Comparison of ENCODE assay signal across 8 cellular contexts in the genomic region with DNA sequence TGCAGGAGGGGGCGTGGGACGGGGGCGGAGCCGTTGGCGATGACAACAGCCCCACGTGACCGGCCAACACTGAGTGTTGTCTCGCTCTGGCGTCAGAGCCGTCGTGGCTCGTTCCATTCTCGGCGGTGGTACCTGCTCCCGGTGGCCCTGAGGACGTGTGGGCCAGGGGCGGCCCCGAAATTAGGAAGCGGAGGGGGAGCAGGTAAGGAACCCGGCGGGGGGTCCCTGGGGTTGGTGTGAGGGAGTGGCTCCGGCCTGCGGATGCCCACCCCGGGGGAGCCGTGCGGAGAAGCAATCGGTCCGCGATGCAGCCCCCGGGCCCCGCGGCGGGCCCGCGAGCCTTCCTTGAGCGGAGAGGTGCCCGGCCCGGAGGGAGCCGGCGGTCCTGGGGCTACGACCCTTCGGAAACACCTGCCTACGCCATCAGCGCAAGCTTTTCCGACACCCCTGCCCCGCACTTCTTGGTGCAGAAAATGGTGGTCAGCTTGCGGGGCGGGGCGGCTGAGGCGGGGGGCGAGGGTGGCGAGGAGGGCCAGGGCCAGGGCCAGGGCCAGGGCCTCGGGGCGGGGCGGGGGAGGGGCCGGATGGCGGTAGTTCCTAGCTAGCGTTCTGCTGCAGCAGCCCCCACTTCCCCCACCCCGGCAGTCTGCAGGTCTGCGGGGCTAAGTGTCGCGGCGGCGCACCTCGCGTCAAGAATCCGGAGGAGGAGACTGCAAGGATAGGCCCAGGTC. TPM values are rescaled to one million over a fixed set of nuclear protein-coding genes. Genes with fewer than 3 reads are reported as not detected.
A peak's percentile ranks its signal among the peaks of the same experiment; 100 is the strongest.
DNase-seq lines count a peak whose midpoint lies in the region; ATAC-seq and TF ChIP-seq lines count a peak whose summit lies in the region.

A gene with protein sequence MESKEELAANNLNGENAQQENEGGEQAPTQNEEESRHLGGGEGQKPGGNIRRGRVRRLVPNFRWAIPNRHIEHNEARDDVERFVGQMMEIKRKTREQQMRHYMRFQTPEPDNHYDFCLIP (plus strand): TSS at position 72 of the 731 bp plus-strand sequence. CDS start 1,046 bp downstream, outside the sequence.

- DNase-seq in GM10266 (ENCODE audit: extremely low spot score) (peak; percentile 75), HAP-1 (ENCODE audit: low spot score in 2 of 2) (peak; percentile 80 to 95), NCI-H1092 (lab: John Stamatoyannopoulos, UW) (peak; percentile 68), activated B cell treated with CpG ODN at 0.5 μM for 24 hours (peak; percentile 73), cardiac fibroblast (ENCODE audit: low read depth in 2 of 2) (peak; percentile 41 to 69), iPS-NIHi7 (ENCODE audit: extremely low spot score) (peak; percentile 92), smooth muscle cell (lab: John Stamatoyannopoulos, UW; ENCODE audit: unreplicated experiment) (peak; percentile 30), SHP77 treated with DMSO at 0.1 percent for 48 hours (lab: John Stamatoyannopoulos, UW) (no peak)

- H3K4me1 Mint-ChIP-seq in activated B cell treated with CpG ODN at 0.5 μM for 24 hours = peaks cover 9% of the 10 kb centered on the region

- peak within 1 kb of the TSS; percentile 89 for H3K9ac ChIP-seq in smooth muscle cell (ENCODE audit: low read depth)

- H3K36me3 Mint-ChIP-seq in activated B cell treated with CpG ODN at 0.5 μM for 24 hours (ENCODE audit: low read depth) = peaks cover 3% of the 10 kb centered on the region

- no peaks in the 10 kb centered on the region for H3K27me3 ChIP-seq in HAP-1 (ENCODE audit: low read depth)
- H3K27me3 ChIP-seq in smooth muscle cell (ENCODE audit: low read depth) = no peaks in the 10 kb centered on the region

- WGBS in smooth muscle cell (ENCODE audit: low lambda C conversion rate) = 39% methylated on average over 52 of the region's 67 CpGs

- H3K4me3 ChIP-seq in HAP-1 (peak within 1 kb of the TSS; percentile 82), cardiac fibroblast (replicated peaks in 1 of 2; ENCODE audit: low read depth in 2 of 2, low read length in 2 of 2) (peak within 1 kb of the TSS; percentile 51 to 58), smooth muscle cell (peak within 1 kb of the TSS; percentile 75)

- CTCF ChIA-PET in activated B cell treated with CpG ODN at 0.5 μM for 24 hours (lab: Charles Lee) = no interaction called here

- intact Hi-C loops in activated B cell treated with CpG ODN at 0.5 μM for 24 hours (cut with micrococcal nuclease) = loop anchor here (2.0 to 10.0 kb wide), 3 partner anchors 96 to 950 kb away; a partner anchor contains a TSS

- peak within 1 kb of the TSS; percentile 87 for H3K4me3 Mint-ChIP-seq in activated B cell treated with CpG ODN at 0.5 μM for 24 hours

- no peaks in the 10 kb centered on the region for H3K9me3 Mint-ChIP-seq in activated B cell treated with CpG ODN at 0.5 μM for 24 hours

- H3K27me3 Mint-ChIP-seq in activated B cell treated with CpG ODN at 0.5 μM for 24 hours = peaks cover 6% of the 10 kb centered on the region

- H3K9me3 ChIP-seq in HAP-1 (no peaks in the 10 kb centered on the region), smooth muscle cell (replicated peaks; ENCODE audit: low read depth) (no peaks in the 10 kb centered on the region)

- peak within 1 kb of the TSS; percentile 85 for H3K27ac ChIP-seq in smooth muscle cell (ENCODE audit: low read depth)

- H3F3A ChIP-seq in smooth muscle cell (ENCODE audit: low read depth) = no peaks in the 10 kb centered on the region

- H3K27ac Mint-ChIP-seq in activated B cell treated with CpG ODN at 0.5 μM for 24 hours = peak within 1 kb of the TSS; percentile 75

- H3K36me3 ChIP-seq in HAP-1 (replicated peaks) (peaks cover 11% of the 10 kb centered on the region), smooth muscle cell (ENCODE audit: low read depth) (no peaks in the 10 kb centered on the region)

- in situ Hi-C loops in HAP-1 (cut with MboI; ENCODE audit: low sequenced_read_pairs) = loop anchor here (10.0 kb wide), 1 partner anchor 250 kb away; no protein-coding TSS in a partner anchor

- H3K4me1 ChIP-seq in HAP-1 = peaks cover 3% of the 10 kb centered on the region
- H3K4me1 ChIP-seq in smooth muscle cell (ENCODE audit: low read depth) = no peaks in the 10 kb centered on the region

- no peaks in the 10 kb centered on the region for H3K79me2 ChIP-seq in smooth muscle cell (ENCODE audit: low read depth)

- POLR2A ChIA-PET in activated B cell treated with CpG ODN at 0.5 μM for 24 hours (lab: Charles Lee) = no interaction called here

- peak within 1 kb of the TSS; percentile 82 for H2AFZ ChIP-seq in smooth muscle cell (ENCODE audit: low read depth)

- no peak for TF ChIP-seq CTCF in GM10266 (IDR thresholded peaks at IDR 0.05; ENCODE audit: control insufficient read depth, insufficient read depth, low read depth, missing control alignments)
- no peak for TF ChIP-seq CTCF in activated B cell treated with CpG ODN at 0.5 μM for 24 hours (IDR thresholded peaks at IDR 0.05)
- no peak for TF ChIP-seq CTCF in cardiac fibroblast (IDR thresholded peaks at IDR 0.05; ENCODE audit: low read depth, low read length)
- no peak for TF ChIP-seq CTCF in smooth muscle cell (IDR thresholded peaks at IDR 0.05; ENCODE audit: borderline replicate concordance, insufficient read depth, poor library complexity, severe bottlenecking)

- H4K20me1 ChIP-seq in smooth muscle cell (ENCODE audit: low read depth) = no peaks in the 10 kb centered on the region

- H3K4me2 ChIP-seq in smooth muscle cell = peak within 1 kb of the TSS; percentile 84

- ATAC-seq in activated B cell treated with CpG ODN at 0.5 μM for 24 hours (ENCODE audit: low read depth) = peak; percentile 94

RNA-seq across cellular contexts. Expression of the gene that starts here (rescaled TPM):
- total RNA-seq in activated B cell treated with CpG ODN at 0.5 μM for 24 hours (12.1 and 12.9 TPM in 2 replicates), smooth muscle cell (48.7 and 50.3 TPM in 2 replicates)
- polyA plus RNA-seq in smooth muscle cell = 89.9 and 107 TPM in 2 replicates
